Comparison of ENCODE assay signal across 17 cellular contexts in genomic region chr13:50089633-50090032, GRCh38.
A peak's percentile ranks its signal among the peaks of the same experiment; 100 is the strongest.
DNase-seq lines count a peak whose midpoint lies in the region; ATAC-seq, FAIRE-seq and TF ChIP-seq lines count a peak whose summit lies in the region.
"Had no signal": no experiment of that assay in that cellular context is flagged by ENCODE, and none has a peak within 500 bp of the region (broad histone marks: within the 10 kb centered on the region; RNA-seq: fewer than 3 reads in every experiment).

No MANE protein-coding gene starts in this region.

- WGBS in liver: 32% methylated on average over 1 of the region's 1 CpG
- 100% methylated on average over 1 of the region's 1 CpG for WGBS in gastroesophageal sphincter (ENCODE audit: low coverage in 1 of 2), 2 donors

- no peak overlapping the region for H3K9ac ChIP-seq in Karpas-422 (ENCODE audit: low read length)
- H3K9ac ChIP-seq in liver (ENCODE audit: low read depth in 1 of 2, low read length in 2 of 2): peak overlapping the region in 1 of 2 donors; percentile 56
- H3K9ac ChIP-seq: BLaER1, GM23248 had no signal

- H3K9me3 ChIP-seq in Karpas-422 (ENCODE audit: low read length): no peaks in the 10 kb centered on the region
- no peaks in the 10 kb centered on the region for H3K9me3 ChIP-seq in liver (ENCODE audit: control insufficient read depth in 4 of 4, low read length in 3 of 4)
- no peaks in the 10 kb centered on the region for H3K9me3 ChIP-seq in gastroesophageal sphincter
- H3K9me3 ChIP-seq: A549, BLaER1, HAP-1 had no signal

- peaks cover 99% of the 10 kb centered on the region for H3K79me2 ChIP-seq in Karpas-422 (ENCODE audit: low read length)

- no peak for ATAC-seq in gastroesophageal sphincter
- ATAC-seq: A549 had no signal

- DNase-seq in Karpas-422: no peak
- DNase-seq in chondrocyte (ENCODE audit: low spot score): no peak
- DNase-seq in activated T-cell treated with anti-CD3 and anti-CD28 coated beads, Interleukin-2, amount 50 U/mL, for 24 hours: no peak
- DNase-seq in germinal center (ENCODE audit: low spot score): no peak
- DNase-seq: AML-193; CD4-positive, alpha-beta memory T cell; DMS153; DMS79; GF-D8; GM23248 had no signal

- H3K27ac ChIP-seq in Karpas-422 (ENCODE audit: low read length) (0 out of 2 replicates have a peak overlapping the region, but pooled peaks have one; percentile 17), liver (ENCODE audit: low read depth in 1 of 2, low read length in 2 of 2) (peak overlapping the region; percentile 7 to 28), gastroesophageal sphincter (no peak overlapping the region)
- H3K27ac ChIP-seq: A549, BLaER1, GM23248 had no signal

- H3K4me3 Mint-ChIP-seq in chondrocyte (ENCODE audit: unreplicated experiment): no peak overlapping the region
- no peak overlapping the region for H3K4me3 Mint-ChIP-seq in activated T-cell treated with anti-CD3 and anti-CD28 coated beads, Interleukin-2, amount 50 U/mL, for 24 hours
- H3K4me3 Mint-ChIP-seq: CD14-positive monocyte; CD4-positive, alpha-beta memory T cell had no signal

- TF ChIP-seq POLR2A in gastroesophageal sphincter (IDR thresholded peaks at IDR 0.05): no peak

- H3K4me2 ChIP-seq in Karpas-422 (ENCODE audit: low read depth, low read length, poor library complexity, severe bottlenecking): no peak overlapping the region
- H3K4me2 ChIP-seq: A549, BLaER1 had no signal

- H3K36me3 ChIP-seq in Karpas-422 (ENCODE audit: insufficient read depth, low read length) (peaks cover 22% of the 10 kb centered on the region; the same call in 1 of the 2 replicates), liver (ENCODE audit: control insufficient read depth in 4 of 4, insufficient read depth in 3 of 4, low read depth in 1 of 4, low read length in 3 of 4) (peaks cover 0 to 3% (median under 1%) of the 10 kb centered on the region in 4 donors), gastroesophageal sphincter (no peaks in the 10 kb centered on the region)

- TF ChIP-seq EP300 in gastroesophageal sphincter (IDR thresholded peaks at IDR 0.05): no peak

- no peaks in the 10 kb centered on the region for H3K27me3 Mint-ChIP-seq in chondrocyte (ENCODE audit: low read depth)
- no peaks in the 10 kb centered on the region for H3K27me3 Mint-ChIP-seq in activated T-cell treated with anti-CD3 and anti-CD28 coated beads, Interleukin-2, amount 50 U/mL, for 24 hours
- H3K27me3 Mint-ChIP-seq: CD4-positive, alpha-beta memory T cell had no signal

- H3K27ac Mint-ChIP-seq in chondrocyte (ENCODE audit: unreplicated experiment): no peak overlapping the region
- no peak overlapping the region for H3K27ac Mint-ChIP-seq in activated T-cell treated with anti-CD3 and anti-CD28 coated beads, Interleukin-2, amount 50 U/mL, for 24 hours
- H3K27ac Mint-ChIP-seq: CD14-positive monocyte had no signal

- H3K27me3 ChIP-seq in Karpas-422 (ENCODE audit: low read length) (no peaks in the 10 kb centered on the region), liver (ENCODE audit: control insufficient read depth in 4 of 4, insufficient read depth in 4 of 4, low read length in 3 of 4) (no peaks in the 10 kb centered on the region), gastroesophageal sphincter (no peaks in the 10 kb centered on the region)
- H3K27me3 ChIP-seq: BLaER1 had no signal

- H3K9me3 Mint-ChIP-seq in chondrocyte (ENCODE audit: low read depth): no peaks in the 10 kb centered on the region
- H3K9me3 Mint-ChIP-seq in activated T-cell treated with anti-CD3 and anti-CD28 coated beads, Interleukin-2, amount 50 U/mL, for 24 hours: no peaks in the 10 kb centered on the region
- H3K9me3 Mint-ChIP-seq: CD14-positive monocyte; CD4-positive, alpha-beta memory T cell had no signal

- H3K9me2 ChIP-seq in Karpas-422 (replicated peaks; ENCODE audit: insufficient read depth, low read length): no peaks in the 10 kb centered on the region

- H3K4me1 ChIP-seq in Karpas-422 (ENCODE audit: low read length) (peaks cover 73% of the 10 kb centered on the region), liver (ENCODE audit: control insufficient read depth in 4 of 4, insufficient read depth in 4 of 4, low read length in 3 of 4) (peaks cover 7 to 26% (median 14%) of the 10 kb centered on the region in 4 donors), gastroesophageal sphincter (peaks cover 0 to 23% (median 0%) of the 10 kb centered on the region in 3 donors)

- peaks cover 14% of the 10 kb centered on the region for H3K4me1 Mint-ChIP-seq in chondrocyte (ENCODE audit: low read depth)
- peaks cover 21% of the 10 kb centered on the region for H3K4me1 Mint-ChIP-seq in activated T-cell treated with anti-CD3 and anti-CD28 coated beads, Interleukin-2, amount 50 U/mL, for 24 hours (ENCODE audit: low read depth)

- TF ChIP-seq CTCF in liver (IDR thresholded peaks at IDR 0.05; ENCODE audit: low read depth, low read length, missing input control) (no peak), chondrocyte (IDR thresholded peaks at IDR 0.05) (no peak), gastroesophageal sphincter (IDR thresholded peaks at IDR 0.05) (no peak)

- peak; percentile 60 for FAIRE-seq in islet of Langerhans (lab: Jason Lieb, UNC)
- FAIRE-seq: A549 had no signal

- TF ChIP-seq RAD21 in liver (IDR thresholded peaks at IDR 0.05): no peak

- no peak overlapping the region for H2AFZ ChIP-seq in Karpas-422 (ENCODE audit: low read length)
- H2AFZ ChIP-seq: GM23248 had no signal

- H3K4me3 ChIP-seq in Karpas-422 (ENCODE audit: low read length): no peak overlapping the region
- no peak overlapping the region for H3K4me3 ChIP-seq in liver (ENCODE audit: low read depth in 1 of 3, low read length in 3 of 3)
- no peak overlapping the region for H3K4me3 ChIP-seq in gastroesophageal sphincter
- H3K4me3 ChIP-seq: A549, BLaER1, GM23248, HAP-1 had no signal

- H4K20me1 ChIP-seq in Karpas-422 (ENCODE audit: insufficient read depth, low read depth, low read length): 0 out of 2 replicates have a peak, but pooled peaks cover 6% of the 10 kb centered on the region

- H3K36me3 Mint-ChIP-seq in chondrocyte (ENCODE audit: low read depth): no peaks in the 10 kb centered on the region
- H3K36me3 Mint-ChIP-seq in activated T-cell treated with anti-CD3 and anti-CD28 coated beads, Interleukin-2, amount 50 U/mL, for 24 hours (ENCODE audit: low read depth): peaks cover 16% of the 10 kb centered on the region

TF ChIP-seq in liver, 16 proteins besides CTCF, POLR2A, EP300 and RAD21 (continues in another document):
- TF ChIP-seq HNF4G (IDR thresholded peaks at IDR 0.05): no peak
- peak in 1 of 2 donors; percentile 10 for TF ChIP-seq JUND (IDR thresholded peaks at IDR 0.05)
- no peak for TF ChIP-seq REST (IDR thresholded peaks at IDR 0.05)
- TF ChIP-seq RXRA (IDR thresholded peaks at IDR 0.05): peak; percentile 26 to 47
- TF ChIP-seq YY1 (IDR thresholded peaks at IDR 0.05): no peak
- no peak for TF ChIP-seq NR2F2 (IDR thresholded peaks at IDR 0.05)
- TF ChIP-seq ATF3 (IDR thresholded peaks at IDR 0.05): no peak
- no peak for TF ChIP-seq ZBTB33 (IDR thresholded peaks at IDR 0.05)
- TF ChIP-seq SP1 (IDR thresholded peaks at IDR 0.05): no peak
- no peak for TF ChIP-seq MAX (IDR thresholded peaks at IDR 0.05)
- no peak for TF ChIP-seq EGR1 (IDR thresholded peaks at IDR 0.05; ENCODE audit: low read depth in 2 of 2)
- TF ChIP-seq HNF4A (conservative IDR thresholded peaks at IDR 0.05): peak; percentile 32 to 56
- no peak for TF ChIP-seq FOXA1 (IDR thresholded peaks at IDR 0.05)

Comparison
In these comparisons a context has a peak if more than half of its experiments do, and no peak if none do; other contexts are left out.
1. H3K27ac ChIP-seq: peak in Karpas-422 (single experiment) and liver (2 of 2); none in gastroesophageal sphincter (0 of 4).